Comparison of ENCODE assay signal across 8 cellular contexts in the genomic region with DNA sequence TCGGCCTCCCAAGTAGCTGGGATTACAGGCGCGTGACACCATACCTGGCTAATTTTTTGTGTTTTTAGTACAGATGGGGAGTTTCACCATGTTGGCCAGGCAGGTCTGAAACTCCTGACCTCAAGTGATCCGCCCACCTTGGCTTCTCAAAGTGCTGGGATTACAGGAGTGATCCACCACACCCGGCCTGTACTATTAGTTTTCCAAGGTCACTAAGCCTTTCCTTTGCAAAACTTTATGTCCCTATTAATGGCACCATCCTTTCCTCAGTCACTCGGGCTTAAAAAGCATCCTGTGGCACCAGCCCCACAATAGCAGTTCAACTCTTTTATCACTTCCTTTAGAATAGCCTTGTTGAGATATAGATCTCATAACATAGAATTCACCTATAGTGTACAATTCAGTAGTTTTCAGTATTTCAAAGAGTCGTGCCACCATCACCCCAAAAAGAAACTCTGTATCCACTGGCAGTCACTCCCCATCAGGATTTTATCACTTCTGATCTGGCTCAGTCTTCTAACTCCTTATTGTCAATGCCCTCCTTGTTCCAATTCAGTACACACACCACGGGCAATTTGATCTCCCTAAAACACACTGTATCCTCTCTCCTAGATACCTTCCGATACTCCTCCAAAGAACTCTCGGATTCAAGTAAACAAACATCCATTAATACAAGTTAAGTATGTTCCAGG. TPM values are rescaled to one million over a fixed set of nuclear protein-coding genes. Genes with fewer than 3 reads are reported as not detected.
DNase-seq lines count a peak whose midpoint lies in the region; ATAC-seq and TF ChIP-seq lines count a peak whose summit lies in the region.

No MANE protein-coding gene starts in this region.

- H3K9me3 ChIP-seq in tibial nerve, result no peaks in the 10 kb centered on the region

- WGBS in tibial nerve, 2 donors, result 46 to 47% methylated on average over 10 of the region's 10 CpGs

- TF ChIP-seq EP300 in tibial nerve (IDR thresholded peaks at IDR 0.05), result no peak

- H3K4me1 Mint-ChIP-seq in activated T-cell treated with anti-CD3 and anti-CD28 coated beads, Interleukin-2, amount 50 U/mL, for 72 hours (ENCODE audit: low read depth), result peaks cover 41% of the 10 kb centered on the region
- peaks cover 26% of the 10 kb centered on the region for H3K4me1 Mint-ChIP-seq in activated naive CD8-positive, alpha-beta T cell (ENCODE audit: low read depth)

- H3K4me3 Mint-ChIP-seq in activated T-cell treated with anti-CD3 and anti-CD28 coated beads, Interleukin-2, amount 50 U/mL, for 72 hours, result peak overlapping the region; percentile 96
- peak overlapping the region; percentile 100 for H3K4me3 Mint-ChIP-seq in activated naive CD8-positive, alpha-beta T cell

- intact Hi-C loops in left colon (cut with DNase I, micrococcal nuclease), result no loop called here

- peak overlapping the region; percentile 59 to 73 (median 66) for H3K4me3 ChIP-seq in tibial nerve

- peak in 1 of 2 donors; percentile 2 for DNase-seq in activated T-cell treated with anti-CD3 and anti-CD28 coated beads, Interleukin-2, amount 50 U/mL, for 72 hours
- no peak for DNase-seq in activated T-cell treated with anti-CD3 and anti-CD28 coated beads for 4 hours
- no peak for DNase-seq in left colon
- DNase-seq in tibial nerve (ENCODE audit: low spot score in 2 of 2), result no peak
- DNase-seq in DMS 273 treated with DMSO at 0.1 percent for 48 hours (lab: John Stamatoyannopoulos, UW), result no peak
- no peak for DNase-seq in NCI-H187 treated with DMSO at 0.1 percent for 48 hours (lab: John Stamatoyannopoulos, UW)

- H3K27ac Mint-ChIP-seq in activated T-cell treated with anti-CD3 and anti-CD28 coated beads, Interleukin-2, amount 50 U/mL, for 72 hours, result peak overlapping the region; percentile 96
- peak overlapping the region; percentile 99 for H3K27ac Mint-ChIP-seq in activated naive CD8-positive, alpha-beta T cell

- H3K27ac ChIP-seq in tibial nerve, result peak overlapping the region; percentile 94 to 98 (median 95)

- no peaks in the 10 kb centered on the region for H3K27me3 Mint-ChIP-seq in activated T-cell treated with anti-CD3 and anti-CD28 coated beads, Interleukin-2, amount 50 U/mL, for 72 hours (ENCODE audit: low read depth)
- no peaks in the 10 kb centered on the region for H3K27me3 Mint-ChIP-seq in activated naive CD8-positive, alpha-beta T cell

- peaks cover 0 to 24% (median 10%) of the 10 kb centered on the region in 4 donors for H3K4me1 ChIP-seq in tibial nerve

- TF ChIP-seq CTCF in tibial nerve (IDR thresholded peaks at IDR 0.05), result no peak

- H3K27me3 ChIP-seq in tibial nerve, result no peaks in the 10 kb centered on the region

- peaks cover 5 to 21% of the 10 kb centered on the region in 2 donors for H3K36me3 Mint-ChIP-seq in activated T-cell treated with anti-CD3 and anti-CD28 coated beads, Interleukin-2, amount 50 U/mL, for 72 hours (ENCODE audit: insufficient read depth in 2 of 2)
- H3K36me3 Mint-ChIP-seq in activated naive CD8-positive, alpha-beta T cell, result peaks cover 4% of the 10 kb centered on the region

- no peak for TF ChIP-seq POLR2A in tibial nerve (IDR thresholded peaks at IDR 0.05)

- no peak for ATAC-seq in activated T-cell treated with anti-CD3 and anti-CD28 coated beads, Interleukin-2, amount 50 U/mL, for 72 hours (replicated peaks in 1 of 2)
- ATAC-seq in left colon, result peak; percentile 2
- ATAC-seq in GM19351 (IDR thresholded peaks at IDR 0.05; ENCODE audit: unreplicated experiment), result no peak

- H3K36me3 ChIP-seq in tibial nerve, result peaks cover 0 to 9% (median 0%) of the 10 kb centered on the region in 3 donors

- H3K9me3 Mint-ChIP-seq in activated T-cell treated with anti-CD3 and anti-CD28 coated beads, Interleukin-2, amount 50 U/mL, for 72 hours, result no peaks in the 10 kb centered on the region
- H3K9me3 Mint-ChIP-seq in activated naive CD8-positive, alpha-beta T cell (ENCODE audit: low read depth), result no peaks in the 10 kb centered on the region

RNA-seq across cellular contexts. Expression of a gene that starts 0.9 kb away (rescaled TPM):
- total RNA-seq in activated T-cell treated with anti-CD3 and anti-CD28 coated beads, Interleukin-2, amount 50 U/mL, for 72 hours, result 10 to 100 TPM; 42.1 to 46.9 TPM
- total RNA-seq in left colon (10 to 100 TPM; 49.8 to 54.6 TPM), tibial nerve (10 to 100 TPM; 47.4 to 74.7 (median 60.9) TPM)

RNA-seq across cellular contexts. Expression of a gene that starts 9.1 kb away (rescaled TPM):
- 10 to 100 TPM; 83.4 to 89.5 TPM for total RNA-seq in activated T-cell treated with anti-CD3 and anti-CD28 coated beads, Interleukin-2, amount 50 U/mL, for 72 hours
- total RNA-seq in left colon (100 to 1,000 TPM; 100 to 102 TPM), tibial nerve (100 to 1,000 TPM in 3 of 4 donors, 10 to 100 TPM in 1; 94.3 to 138 (median 120) TPM)
